ENCODE assay signal across 16 cellular contexts in the genomic region with DNA sequence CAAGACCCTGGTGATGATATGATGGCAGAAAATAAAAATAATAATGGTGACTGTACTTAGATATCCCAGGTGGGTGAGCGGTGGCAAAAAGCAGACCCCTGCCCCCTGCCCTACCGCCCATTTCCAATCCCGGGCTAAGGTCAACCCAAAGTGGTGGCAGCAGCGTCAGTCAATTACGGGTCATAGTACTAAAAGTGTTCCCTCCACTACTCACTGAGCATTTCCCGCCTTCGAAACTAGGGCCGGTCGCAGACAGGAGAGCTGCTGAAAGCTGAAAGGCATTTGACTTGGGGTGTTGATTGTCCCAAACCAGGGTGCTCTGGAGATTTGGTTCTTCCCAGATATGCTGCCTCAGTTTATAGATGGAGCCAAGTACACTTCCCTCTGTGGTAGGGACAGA. TPM values are rescaled to one million over a fixed set of nuclear protein-coding genes. Genes with fewer than 3 reads are reported as not detected.
DNase-seq lines count a peak whose midpoint lies in the region; ATAC-seq, FAIRE-seq and TF ChIP-seq lines count a peak whose summit lies in the region.
"Had no signal": no experiment of that assay in that cellular context is flagged by ENCODE, and none has a peak within 500 bp of the region (broad histone marks: within the 10 kb centered on the region; RNA-seq: fewer than 3 reads in every experiment).

No MANE protein-coding gene starts in this region.

- H3K9me3 ChIP-seq in ovary: no peaks in the 10 kb centered on the region
- H3K9me3 ChIP-seq: Caco-2 had no signal

- WGBS in ovary, 3 donors: 51 to 63% (median 55%) methylated on average over 9 of the region's 9 CpGs

- H3K27ac ChIP-seq in ovary: no peak overlapping the region
- H3K27ac ChIP-seq: C4-2B, SK-N-MC had no signal

- no peak for TF ChIP-seq EP300 in ovary (IDR thresholded peaks at IDR 0.05)

- H3K4me3 Mint-ChIP-seq in brain (peak overlapping the region; percentile 71 to 93 (median 90)), memory B cell (peak overlapping the region; percentile 17), type B pancreatic cell (peak overlapping the region; percentile 54)

- no peak for TF ChIP-seq POLR2A in ovary (IDR thresholded peaks at IDR 0.05)

- no peak overlapping the region for H3K4me3 ChIP-seq in ovary

- no peaks in the 10 kb centered on the region for H3K36me3 ChIP-seq in ovary

- H3K4me1 Mint-ChIP-seq in brain: peaks cover 27% of the 10 kb centered on the region
- peaks cover 14% of the 10 kb centered on the region for H3K4me1 Mint-ChIP-seq in memory B cell
- peaks cover 11% of the 10 kb centered on the region for H3K4me1 Mint-ChIP-seq in type B pancreatic cell (ENCODE audit: unreplicated experiment)

- TF ChIP-seq CTCF in brain (conservative IDR thresholded peaks at IDR 0.05) (no peak), type B pancreatic cell (conservative IDR thresholded peaks at IDR 0.05) (no peak), ovary (IDR thresholded peaks at IDR 0.05) (no peak), D721Med (IDR thresholded peaks at IDR 0.05; ENCODE audit: insufficient read depth, missing control alignments) (no peak)

- H3K27me3 Mint-ChIP-seq in brain (peaks cover 71% of the 10 kb centered on the region), memory B cell (peaks cover 34% of the 10 kb centered on the region), type B pancreatic cell (peaks cover 78% of the 10 kb centered on the region)

- no peaks in the 10 kb centered on the region for H3K27me3 ChIP-seq in ovary

- H3K9me3 Mint-ChIP-seq in brain: peaks cover 0 to 5% (median 2%) of the 10 kb centered on the region in 5 experiments
- no peaks in the 10 kb centered on the region for H3K9me3 Mint-ChIP-seq in memory B cell
- H3K9me3 Mint-ChIP-seq in type B pancreatic cell: no peaks in the 10 kb centered on the region

- FAIRE-seq in D721Med (lab: Jason Lieb, UNC): no peak

- H3K27ac Mint-ChIP-seq in brain: no peak overlapping the region
- H3K27ac Mint-ChIP-seq in memory B cell: no peak overlapping the region
- no peak overlapping the region for H3K27ac Mint-ChIP-seq in type B pancreatic cell

- H3K36me3 Mint-ChIP-seq in brain (no peaks in the 10 kb centered on the region), memory B cell (no peaks in the 10 kb centered on the region), type B pancreatic cell (no peaks in the 10 kb centered on the region)

- no peak for ATAC-seq in memory B cell (ENCODE audit: low read depth)
- ATAC-seq: HCT116 had no signal

- intact Hi-C loops in ovary (cut with DNase I): no loop called here

- DNase-seq in DMS53 (lab: John Stamatoyannopoulos, UW) (peak; percentile 10), DMS53 treated with DMSO at 0.1 percent for 48 hours (lab: John Stamatoyannopoulos, UW; ENCODE audit: unreplicated experiment) (no peak), memory B cell (ENCODE audit: low spot score in 2 of 2) (no peak), type B pancreatic cell (ENCODE audit: extremely low spot score, unreplicated experiment) (no peak), ovary (no peak), MV-4-11 (lab: John Stamatoyannopoulos, UW) (no peak), D721Med (ENCODE audit: insufficient read length, low spot score) (no peak)
- DNase-seq: Caco-2, NCI-H1092, NCI-H2107, NCI-H446 treated with DMSO at 0.1 percent for 48 hours, NCI-H748 treated with DMSO at 0.1 percent for 48 hours had no signal

- peaks cover 15% of the 10 kb centered on the region for H3K4me1 ChIP-seq in ovary (ENCODE audit: insufficient read depth)

RNA-seq across cellular contexts. Expression of gene KCNK12, which starts 1.4 kb away (rescaled TPM):
- polyA plus RNA-seq in brain (ENCODE audit: insufficient read depth, low read depth, low replicate concordance) (4.7 TPM), ovary (under 1 TPM; 0.02 to 0.07 TPM)
- total RNA-seq in type B pancreatic cell (ENCODE audit: low replicate concordance) (0.53 and 1.5 TPM in 2 replicates), ovary (under 1 TPM in 3 of 7 donors, not detected in 4; 0.10 to 0.36 (median 0.17) TPM)
- total RNA-seq: Caco-2 had no signal

Comparison
In these comparisons a context has a peak if more than half of its experiments do, and no peak if none do; other contexts are left out.
1. H3K4me3 Mint-ChIP-seq: peak in every context shown above with its lines; median percentile 90 in brain; 54 in type B pancreatic cell; 17 in memory B cell.